In the genomic region with DNA sequence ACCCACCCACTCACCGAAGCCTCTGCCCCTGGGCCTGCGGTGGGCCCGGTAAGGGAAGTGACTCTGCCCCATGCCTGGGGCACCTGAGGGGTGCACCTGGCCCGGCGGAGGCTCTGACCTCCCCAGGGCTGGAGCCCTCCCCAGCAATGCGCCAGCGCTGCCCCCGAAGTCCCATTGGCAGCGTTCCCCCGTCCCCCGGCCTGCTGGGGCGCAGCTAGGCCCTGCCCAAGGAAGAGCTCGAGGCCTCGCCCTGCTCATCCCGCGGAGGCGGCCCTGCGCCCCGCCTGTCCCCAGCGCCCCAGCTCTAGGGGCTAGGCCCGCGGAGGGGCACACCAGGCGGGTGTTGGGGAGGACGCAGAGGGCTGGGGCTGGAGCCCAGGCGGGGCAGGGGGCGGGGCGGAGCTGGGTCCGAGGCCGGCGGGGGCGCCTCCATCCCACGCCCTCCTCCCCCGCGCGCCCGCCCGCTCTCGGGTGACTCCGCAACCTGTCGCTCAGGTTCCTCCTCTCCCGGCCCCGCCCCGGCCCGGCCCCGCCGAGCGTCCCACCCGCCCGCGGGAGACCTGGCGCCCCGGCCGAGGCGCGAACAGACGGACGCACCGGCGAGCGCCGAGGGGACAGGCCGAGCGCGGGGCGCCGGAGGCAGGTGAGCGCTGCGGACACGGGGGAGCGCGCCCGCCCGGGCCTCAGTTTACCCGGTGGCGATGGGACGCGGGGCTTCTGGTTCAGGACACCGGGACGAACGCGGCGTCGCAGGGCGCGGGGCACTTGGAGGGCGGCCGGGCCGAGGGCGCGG, we compare ENCODE assay signal across 8 cellular contexts. TPM values are rescaled to one million over a fixed set of nuclear protein-coding genes. Genes with fewer than 3 reads are reported as not detected.
A peak's percentile ranks its signal among the peaks of the same experiment; 100 is the strongest.
DNase-seq lines count a peak whose midpoint lies in the region; ATAC-seq, FAIRE-seq and TF ChIP-seq lines count a peak whose summit lies in the region.

TSS of gene EPS8L2 (plus strand) at position 586 of the 793 bp plus-strand sequence. CDS start 3,177 bp downstream, outside the sequence.

- H4K20me1 ChIP-seq in K562 (replicated peaks; ENCODE audit: control insufficient read depth, insufficient read depth, low read length): no peaks in the 10 kb centered on the region

- H3K36me3 ChIP-seq in K562 (ENCODE audit: control insufficient read depth, insufficient read depth, low read length): peaks cover 9% of the 10 kb centered on the region; the same call in 1 of the 3 replicates
- H3K36me3 ChIP-seq in thoracic aorta: peaks cover 3% of the 10 kb centered on the region

- H3K9me1 ChIP-seq in K562 (ENCODE audit: control insufficient read depth, insufficient read depth, low read length): no peaks in the 10 kb centered on the region

- H3K9me3 ChIP-seq in K562 (replicated peaks; ENCODE audit: control insufficient read depth, insufficient read depth, low read depth, low read length) (no peaks in the 10 kb centered on the region), thoracic aorta (no peaks in the 10 kb centered on the region)

- intact Hi-C loops in K562 (cut with micrococcal nuclease): no loop called here
- intact Hi-C loops in left colon (cut with DNase I, micrococcal nuclease): no loop called here

- H3K9ac ChIP-seq in K562 (ENCODE audit: insufficient read depth in 1 of 2, low read depth in 2 of 2, low read length in 2 of 2): peak within 1 kb of the TSS; percentile 30 to 87; a peak in 3 of 4 replicates

- POLR2A ChIA-PET in activated CD8-positive, alpha-beta memory T cell treated with anti-CD3 and anti-CD28 coated beads for 36 hours (lab: Charles Lee): interaction anchor here (1.6 kb wide), 1 partner anchor 20 kb away, joined by 4 read pairs; no protein-coding TSS in a partner anchor
- POLR2A ChIA-PET in K562 (lab: Yijun Ruan, JAX): interaction anchor here (0.6 kb wide), 3 partner anchors 11 to 199 kb away, joined by 3 read pairs; partner anchors contain the start of gene DEAF1

- in situ Hi-C loops in K562 (cut with MboI): no loop called here

- no peak for DNase-seq in activated CD8-positive, alpha-beta memory T cell treated with anti-CD3 and anti-CD28 coated beads for 24 hours
- DNase-seq in K562 (ENCODE audit: extremely low read depth in 1 of 4, low spot score in 3 of 4): peak; percentile 79 to 92 (median 86)
- peak; percentile 85 to 89 for DNase-seq in left colon
- no peak for DNase-seq in thoracic aorta (ENCODE audit: low spot score)
- no peak for DNase-seq in OCI-M2 (lab: John Stamatoyannopoulos, UW; ENCODE audit: unreplicated experiment)
- DNase-seq in superior temporal gyrus (ENCODE audit: extremely low spot score): no peak

- TF ChIP-seq CTCF in K562 (IDR thresholded peaks at IDR 0.05 in 2 of 3, conservative IDR thresholded peaks at IDR 0.05 in 1 of 3; ENCODE audit: insufficient read depth in 2 of 3, low read depth in 1 of 3, low read length in 3 of 3): no peak
- TF ChIP-seq CTCF in thoracic aorta (IDR thresholded peaks at IDR 0.05): no peak

- no TSS peak for BruUV-seq in K562 (replicated peaks; lab: Mats Ljungman, UMichigan)

- TF ChIP-seq EP300 in K562 (IDR thresholded peaks at IDR 0.05; ENCODE audit: low read length): no peak

- H3K4me1 ChIP-seq in K562 (replicated peaks in 1 of 2; ENCODE audit: control insufficient read depth in 2 of 2, insufficient read depth in 2 of 2, low read length in 2 of 2) (peaks cover 6 to 81% of the 10 kb centered on the region in 2 experiments), thoracic aorta (ENCODE audit: control insufficient read depth in 1 of 2, low read depth in 2 of 2) (peaks cover 22 to 56% of the 10 kb centered on the region in 2 donors)

- TF ChIP-seq POLR2A in K562 (conservative IDR thresholded peaks at IDR 0.05): no peak

- peak; percentile 83 for ATAC-seq in K562
- peak; percentile 56 for ATAC-seq in left colon
- no peak for ATAC-seq in thoracic aorta (ENCODE audit: insufficient number of reproducible peaks, low FRiP score, low read depth)
- ATAC-seq in GM19023 (IDR thresholded peaks at IDR 0.05; ENCODE audit: unreplicated experiment): no peak

- TF ChIP-seq RAD21 in K562 (CRISPR knock-in tag; conservative IDR thresholded peaks at IDR 0.05 in 1 of 2, IDR thresholded peaks at IDR 0.05 in 1 of 2): no peak

- FAIRE-seq in K562 (lab: Jason Lieb, UNC): no peak

- H3K4me2 ChIP-seq in K562 (ENCODE audit: insufficient read depth, low read length): peak within 1 kb of the TSS; percentile 58

- no peaks in the 10 kb centered on the region for H3K27me3 ChIP-seq in K562 (ENCODE audit: control insufficient read depth in 2 of 2, insufficient read depth in 2 of 2, low read length in 2 of 2)
- no peaks in the 10 kb centered on the region for H3K27me3 ChIP-seq in thoracic aorta (replicated peaks; ENCODE audit: insufficient read depth)

- 26% methylated on average over 15 of the region's 90 CpGs for WGBS in K562 (ENCODE audit: insufficient coverage, low coverage, missing lambda C conversion rate)

- H3K4me3 ChIP-seq in K562 (peak within 1 kb of the TSS; percentile 39), thoracic aorta (peak within 1 kb of the TSS; percentile 92)

- peak within 1 kb of the TSS; percentile 77 for H2AFZ ChIP-seq in K562 (ENCODE audit: low read depth, low read length)

- H3K79me2 ChIP-seq in K562 (ENCODE audit: control insufficient read depth, insufficient read depth, low read length): no peaks in the 10 kb centered on the region

- H3K27ac ChIP-seq in K562 (ENCODE audit: extremely low read depth, low read depth, low read length) (no peak within 1 kb of the TSS), thoracic aorta (peak within 1 kb of the TSS; percentile 80 to 95)

- CTCF ChIA-PET in activated CD8-positive, alpha-beta memory T cell treated with anti-CD3 and anti-CD28 coated beads for 36 hours (lab: Charles Lee): no interaction called here
- CTCF ChIA-PET in K562 (lab: Yijun Ruan, JAX; ENCODE audit: low intra/inter-chr PET ratio): no interaction called here

TF ChIP-seq in K562, 482 proteins besides CTCF, POLR2A, EP300 and RAD21 (continues in another document):
- TF ChIP-seq KLF1 (tag; IDR thresholded peaks at IDR 0.05) (no peak), MCM7 (IDR thresholded peaks at IDR 0.05) (no peak), ERF (CRISPR knock-in tag; IDR thresholded peaks at IDR 0.05) (no peak), EGR1 (conservative IDR thresholded peaks at IDR 0.05) (peak; percentile 66), FOXM1 (IDR thresholded peaks at IDR 0.05; ENCODE audit: low read depth) (no peak), FOXM1 (CRISPR knock-in tag; IDR thresholded peaks at IDR 0.05; ENCODE audit: low read depth) (no peak), RHOXF2B (CRISPR knock-in tag; conservative IDR thresholded peaks at IDR 0.05) (no peak), JUND (IDR thresholded peaks at IDR 0.05; ENCODE audit: borderline replicate concordance, low read depth, low read length) (no peak), JUND (tag; IDR thresholded peaks at IDR 0.05; ENCODE audit: borderline replicate concordance, low read depth, low read length) (no peak), RBM15 (IDR thresholded peaks at IDR 0.05; ENCODE audit: insufficient read depth, low read length) (no peak), MAFG (tag; conservative IDR thresholded peaks at IDR 0.05) (no peak), ZNF707 (CRISPR knock-in tag; conservative IDR thresholded peaks at IDR 0.05) (no peak), SAFB (IDR thresholded peaks at IDR 0.05; ENCODE audit: borderline replicate concordance, low read depth, low read length) (peak; percentile 21; the same call in 1 of the 2 replicates)
- TF ChIP-seq, protein P1, sequence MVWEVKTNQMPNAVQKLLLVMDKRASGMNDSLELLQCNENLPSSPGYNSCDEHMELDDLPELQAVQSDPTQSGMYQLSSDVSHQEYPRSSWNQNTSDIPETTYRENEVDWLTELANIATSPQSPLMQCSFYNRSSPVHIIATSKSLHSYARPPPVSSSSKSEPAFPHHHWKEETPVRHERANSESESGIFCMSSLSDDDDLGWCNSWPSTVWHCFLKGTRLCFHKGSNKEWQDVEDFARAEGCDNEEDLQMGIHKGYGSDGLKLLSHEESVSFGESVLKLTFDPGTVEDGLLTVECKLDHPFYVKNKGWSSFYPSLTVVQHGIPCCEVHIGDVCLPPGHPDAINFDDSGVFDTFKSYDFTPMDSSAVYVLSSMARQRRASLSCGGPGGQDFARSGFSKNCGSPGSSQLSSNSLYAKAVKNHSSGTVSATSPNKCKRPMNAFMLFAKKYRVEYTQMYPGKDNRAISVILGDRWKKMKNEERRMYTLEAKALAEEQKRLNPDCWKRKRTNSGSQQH (CRISPR knock-in tag; IDR thresholded peaks at IDR 0.05): no peak
- TF ChIP-seq, protein P2, sequence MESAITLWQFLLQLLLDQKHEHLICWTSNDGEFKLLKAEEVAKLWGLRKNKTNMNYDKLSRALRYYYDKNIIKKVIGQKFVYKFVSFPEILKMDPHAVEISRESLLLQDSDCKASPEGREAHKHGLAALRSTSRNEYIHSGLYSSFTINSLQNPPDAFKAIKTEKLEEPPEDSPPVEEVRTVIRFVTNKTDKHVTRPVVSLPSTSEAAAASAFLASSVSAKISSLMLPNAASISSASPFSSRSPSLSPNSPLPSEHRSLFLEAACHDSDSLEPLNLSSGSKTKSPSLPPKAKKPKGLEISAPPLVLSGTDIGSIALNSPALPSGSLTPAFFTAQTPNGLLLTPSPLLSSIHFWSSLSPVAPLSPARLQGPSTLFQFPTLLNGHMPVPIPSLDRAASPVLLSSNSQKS (CRISPR knock-in tag; IDR thresholded peaks at IDR 0.05): no peak

RNA-seq across cellular contexts. Expression of gene EPS8L2, which starts in this region (rescaled TPM):
- total RNA-seq in activated CD8-positive, alpha-beta memory T cell treated with anti-CD3 and anti-CD28 coated beads for 36 hours: 10 to 100 TPM; 12.6 to 14.3 TPM
- total RNA-seq in K562 (2011; cell fraction: chromatin; rRNA removed; ENCODE audit: low replicate concordance): 22.1 and 75.1 TPM in 2 replicates
- 35.8 and 51.2 TPM in 2 replicates for total RNA-seq in K562 (2011; cell fraction: nucleolus; rRNA removed)
- 21.0 and 26.5 TPM in 2 replicates for total RNA-seq in K562 (2011; cell fraction: nucleoplasm; rRNA removed)
- total RNA-seq in K562 (2014; rRNA removed) (13.1 and 17.0 TPM in 2 replicates), K562 (2014; rRNA removed; fragmentation: Illumina TruSeq; extraction: Trizol) (2.5 and 3.7 TPM in 2 replicates), K562 (2015; rRNA removed; fragmentation: Illumina TruSeq; extraction: Trizol) (3.1 and 3.8 TPM in 2 replicates), K562 (2021) (8.6 and 10.4 TPM in 2 replicates), left colon (100 to 1,000 TPM; 248 to 294 TPM), thoracic aorta (10 to 100 TPM; 39.6 to 75.9 TPM)
- polyA plus RNA-seq in K562 (2011; rRNA removed) (12.2 and 19.8 TPM in 2 replicates), K562 (2014; fragmentation: Illumina TruSeq; extraction: Trizol) (3.3 and 5.9 TPM in 2 replicates), K562 (2014; fragmentation: Nextera tagmentation; extraction: Ambion mirVana) (1 to 10 TPM in 1 of 2 experiments, under 1 TPM in 1; 0.75 to 1.2 TPM), K562 (2014; rRNA removed) (10.4 and 16.3 TPM in 2 replicates)
- polyA plus RNA-seq in K562 (2011; cell fraction: cytosol; rRNA removed): 11.7 and 16.0 TPM in 2 replicates
- 98.5 and 118 TPM in 2 replicates for polyA plus RNA-seq in K562 (2011; cell fraction: nucleus; rRNA removed)
- polyA plus RNA-seq in K562 (2012): 9.6 and 10.7 TPM in 2 replicates
- polyA minus RNA-seq in K562 (2011; rRNA and poly(A)+ RNA removed): 3.1 and 5.6 TPM in 2 replicates
- polyA minus RNA-seq in K562 (2011; cell fraction: cytosol; rRNA and poly(A)+ RNA removed): 10.0 and 10.5 TPM in 2 replicates
- polyA minus RNA-seq in K562 (2011; cell fraction: nucleus; rRNA and poly(A)+ RNA removed): 7.7 and 12.1 TPM in 2 replicates

Comparison
In these comparisons a context has a peak if more than half of its experiments do, and no peak if none do; other contexts are left out.
1. DNase-seq: peak in K562 (4 of 4) and left colon (2 of 2); none in activated CD8-positive, alpha-beta memory T cell treated with anti-CD3 and anti-CD28 coated beads for 24 hours (single experiment), thoracic aorta (single experiment), OCI-M2 (single experiment) and superior temporal gyrus (single experiment).
2. ATAC-seq: peak in K562 (single experiment) and left colon (single experiment); none in thoracic aorta (single experiment) and GM19023 (single experiment).